1 cellular context compared by ENCODE assay signal in genomic region chr18:56060967-56061541, GRCh38.
TF ChIP-seq lines count a peak whose summit lies in the region.

No MANE protein-coding gene starts in this region.

TF ChIP-seq in GM23338, 12 proteins besides CTCF, POLR2A, EP300 and RAD21 (continued from another document):
- no peak for TF ChIP-seq REST (IDR thresholded peaks at IDR 0.05; ENCODE audit: unreplicated experiment)
- TF ChIP-seq ZNF462 (CRISPR knock-in tag; IDR thresholded peaks at IDR 0.05), result peak; percentile 46; the same call in 1 of the 2 replicates
